In genomic region chr11:114344494-114344893, GRCh38 we compare ENCODE assay signal across 11 cellular contexts. TPM values are rescaled to one million over a fixed set of nuclear protein-coding genes. Genes with fewer than 3 reads are reported as not detected.
"Had no signal": no experiment of that assay in that cellular context is flagged by ENCODE, and none has a peak within 500 bp of the region (broad histone marks: within the 10 kb centered on the region; RNA-seq: fewer than 3 reads in every experiment).

No MANE protein-coding gene starts in this region.

- H2AFZ ChIP-seq: GM23248, GM23338 had no signal

- H3K4me3 ChIP-seq: GM23248, GM23338, HAP-1 had no signal

- H3K9me3 ChIP-seq: HAP-1 had no signal

- DNase-seq: GM23248, GOT3, H7, H9, HCEC 1CT, HFFc6 had no signal

- H3K27ac ChIP-seq: GM23248 had no signal

- H3K9ac ChIP-seq: GM23248 had no signal

- H3K36me3 ChIP-seq: HAP-1 had no signal

- FAIRE-seq: H1, H54 had no signal

- H3K4me2 ChIP-seq: GM23338 had no signal

- ATAC-seq: GM23338, HCT116 had no signal

- H3K4me1 ChIP-seq: HAP-1 had no signal

RNA-seq across cellular contexts. Expression of gene NNMT, which starts 48.3 kb away (rescaled TPM):
- total RNA-seq: GM23338, H1, H7, H9 had no signal
- polyA plus RNA-seq: H1 had no signal
